In the genomic region with DNA sequence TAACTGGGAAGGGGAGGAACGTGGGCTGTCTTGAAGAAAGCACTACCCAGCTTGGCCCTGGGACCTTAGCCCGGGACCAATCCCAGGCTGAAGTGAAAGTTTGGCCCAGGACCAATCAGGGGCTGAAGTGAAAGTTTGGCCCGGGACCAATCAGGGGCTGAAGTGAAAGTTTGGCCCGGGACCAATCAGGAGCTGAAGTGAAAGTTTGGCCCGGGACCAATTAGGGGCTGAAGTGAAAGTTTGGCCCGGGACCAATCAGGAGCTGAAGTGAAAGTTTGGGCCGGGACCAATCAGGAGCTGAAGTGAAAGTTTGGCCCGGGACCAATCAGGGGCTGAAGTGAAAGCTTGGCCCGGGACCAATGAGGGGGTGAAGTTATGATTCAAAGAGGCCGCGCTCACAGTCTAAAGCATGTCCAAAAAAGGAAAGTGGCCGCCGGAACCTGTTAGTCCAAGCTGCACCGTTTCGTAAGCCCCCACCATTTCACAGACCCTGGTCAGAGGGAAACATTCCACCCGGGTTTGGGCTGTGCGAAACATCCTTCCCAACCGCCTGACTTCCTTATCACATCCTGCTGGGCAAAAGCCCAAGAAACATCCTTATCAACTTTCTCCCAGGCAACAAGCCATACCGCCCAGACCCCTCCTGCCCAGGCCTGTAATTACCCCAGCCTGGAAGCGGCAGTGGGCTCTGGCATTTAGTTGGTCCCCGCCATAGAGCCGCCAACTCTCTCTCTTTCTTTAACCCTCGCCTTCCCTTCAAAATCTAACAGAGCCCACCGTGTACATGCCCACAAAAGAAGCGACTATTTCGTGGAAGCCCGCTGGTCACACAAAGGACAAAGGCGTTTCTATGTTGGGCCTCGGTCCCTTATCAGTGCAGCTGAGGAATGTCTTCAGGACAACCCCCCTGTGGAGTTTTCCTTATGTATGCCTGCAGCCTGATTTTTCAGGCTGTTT, we compare ENCODE assay signal across 8 cellular contexts. TPM values are rescaled to one million over a fixed set of nuclear protein-coding genes. Genes with fewer than 3 reads are reported as not detected.
DNase-seq lines count a peak whose midpoint lies in the region; ATAC-seq lines count a peak whose summit lies in the region.

No MANE protein-coding gene starts in this region.

- no peak for ATAC-seq in GM21723 (IDR thresholded peaks at IDR 0.05; ENCODE audit: unreplicated experiment)
- no peak for ATAC-seq in GM18517 (IDR thresholded peaks at IDR 0.05; ENCODE audit: unreplicated experiment)

- peaks cover 6 to 26% (median 18%) of the 10 kb centered on the region in 3 donors for H3K36me3 Mint-ChIP-seq in CD8-positive, alpha-beta memory T cell

- CTCF ChIA-PET in CD8-positive, alpha-beta memory T cell (lab: Charles Lee): no interaction called here

- H3K27ac Mint-ChIP-seq in CD8-positive, alpha-beta memory T cell: peak overlapping the region; percentile 36 to 97 (median 93)

- peak overlapping the region; percentile 86 for H3K4me3 ChIP-seq in CD8-positive, alpha-beta memory T cell (ENCODE audit: low read length)
- peak overlapping the region; percentile 83 for H3K4me3 ChIP-seq in H7 (ENCODE audit: insufficient read depth, low read depth, low read length)

- peaks cover 19% of the 10 kb centered on the region for H3K4me1 ChIP-seq in CD8-positive, alpha-beta memory T cell (ENCODE audit: insufficient read depth, low read length)

- no peaks in the 10 kb centered on the region for H3K27me3 ChIP-seq in CD8-positive, alpha-beta memory T cell (ENCODE audit: insufficient read depth, low read length, poor library complexity, severe bottlenecking)
- H3K27me3 ChIP-seq in H7 (ENCODE audit: control insufficient read depth, insufficient read depth, low read length): no peaks in the 10 kb centered on the region

- H3K36me3 ChIP-seq in CD8-positive, alpha-beta memory T cell (ENCODE audit: insufficient read depth, low read length): no peaks in the 10 kb centered on the region
- no peaks in the 10 kb centered on the region for H3K36me3 ChIP-seq in H7 (replicated peaks; ENCODE audit: control insufficient read depth, insufficient read depth, low read length)

- DNase-seq in CD8-positive, alpha-beta memory T cell: peak in 1 of 5 donors; percentile 25
- DNase-seq in H7 (peak; percentile 26), RPMI7951 (ENCODE audit: low read depth) (peak; percentile 86), caudate nucleus (lab: John Stamatoyannopoulos, UW) (peak in 36 of 61 donors; percentile 2 to 73 (median 30)), iris pigment epithelial cell (ENCODE audit: low read depth) (peak; percentile 95), smooth muscle cell of the brain vasculature (ENCODE audit: low read depth, low spot score) (peak; percentile 33)

- peaks cover 23 to 28% (median 25%) of the 10 kb centered on the region in 3 donors for H3K4me1 Mint-ChIP-seq in CD8-positive, alpha-beta memory T cell

- H3K9me3 ChIP-seq in CD8-positive, alpha-beta memory T cell (ENCODE audit: low read length): no peaks in the 10 kb centered on the region

- POLR2A ChIA-PET in CD8-positive, alpha-beta memory T cell (lab: Charles Lee): no interaction called here

- peaks cover 0 to 2% of the 10 kb centered on the region in 2 donors for H3K27me3 Mint-ChIP-seq in CD8-positive, alpha-beta memory T cell

- peaks cover 1 to 31% (median 6%) of the 10 kb centered on the region in 5 donors for H3K9me3 Mint-ChIP-seq in CD8-positive, alpha-beta memory T cell

- peak overlapping the region; percentile 91 to 99 (median 95) for H3K4me3 Mint-ChIP-seq in CD8-positive, alpha-beta memory T cell

- peak overlapping the region; percentile 85 for H3K27ac ChIP-seq in CD8-positive, alpha-beta memory T cell (ENCODE audit: low read depth, low read length)
- peak overlapping the region; percentile 11 for H3K27ac ChIP-seq in caudate nucleus (ENCODE audit: low read depth, low read length)

RNA-seq across cellular contexts. Expression of gene ZNF850, which starts 1.1 kb away (rescaled TPM):
- 1 to 10 TPM; 6.1 to 6.9 TPM for total RNA-seq in CD8-positive, alpha-beta memory T cell
- 0.76 TPM for polyA plus RNA-seq in CD8-positive, alpha-beta memory T cell
- 6.1 and 8.9 TPM in 2 replicates for total RNA-seq in H7 (2014; rRNA removed; shearing (Covaris generic))
- total RNA-seq in RPMI7951 (2014; rRNA removed; shearing (Covaris generic)): 3.8 and 4.1 TPM in 2 replicates
